8 cellular contexts compared by ENCODE assay signal in the genomic region with DNA sequence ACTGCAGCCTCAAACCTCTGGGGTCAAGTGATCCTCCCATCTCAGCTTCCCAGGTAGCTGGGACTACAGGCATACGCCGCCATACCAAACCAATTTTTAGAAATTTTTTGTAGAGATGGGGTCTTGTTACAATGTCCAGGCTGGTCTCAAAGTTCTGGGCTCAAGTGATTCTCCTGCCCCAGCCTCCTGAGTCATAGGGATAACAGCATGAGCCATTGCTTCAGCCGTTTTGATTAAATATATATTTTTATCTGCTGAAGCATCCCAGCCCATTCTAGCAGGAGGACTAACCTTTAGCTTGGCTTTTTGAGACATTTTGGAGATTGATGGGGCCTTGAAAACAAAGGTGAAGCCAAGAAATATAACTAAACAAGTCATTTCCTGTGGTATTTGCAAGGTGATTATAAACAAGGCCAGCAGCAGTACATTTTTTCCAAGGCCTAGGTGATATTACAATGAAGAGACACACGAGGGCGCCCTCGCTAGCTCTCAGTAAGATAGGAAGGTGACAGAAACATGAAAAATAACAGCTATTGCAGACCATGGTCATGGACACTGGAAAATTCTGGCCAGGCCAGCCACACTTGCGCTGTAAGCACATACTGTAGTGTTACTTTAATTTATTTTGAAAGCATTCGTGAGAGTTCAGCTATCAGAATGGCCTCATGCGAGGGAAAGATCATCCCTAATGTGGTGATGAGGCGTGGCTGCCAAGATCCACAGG.
DNase-seq lines count a peak whose midpoint lies in the region; ATAC-seq, FAIRE-seq and TF ChIP-seq lines count a peak whose summit lies in the region.

No MANE protein-coding gene starts in this region.

- no peak overlapping the region for H2AFZ ChIP-seq in GM12878 (ENCODE audit: control insufficient read depth, low read depth, low read length)

- TF ChIP-seq RAD21 in GM12878 (IDR thresholded peaks at IDR 0.05; ENCODE audit: insufficient read depth, low read depth, low read length), result peak; percentile 90

- DNase-seq in AML-193 (lab: John Stamatoyannopoulos, UW), result peak; percentile 65 to 77
- peak; percentile 70 to 78 for DNase-seq in NCI-H2081 (lab: John Stamatoyannopoulos, UW)
- peak; percentile 35 for DNase-seq in GM12878 (ENCODE audit: low read depth, low spot score)
- DNase-seq in stimulated activated CD4-positive, alpha-beta T cell treated with anti-CD3 and anti-CD28 coated beads, Interleukin-1b, Interleukin-23, amount 100 ng/mL, for 24 hours (ENCODE audit: low read depth in 4 of 4, low spot score in 1 of 4), result peak; percentile 26 to 42 (median 34)

- in situ Hi-C loops in GM12878 (cut with MboI), result loop anchor here (5.0 kb wide), 2 partner anchors 110 to 245 kb away; no protein-coding TSS in a partner anchor

- H3K27me3 ChIP-seq in GM12878 (replicated peaks in 1 of 2; ENCODE audit: control insufficient read depth in 2 of 2, insufficient read depth in 2 of 2, low read length in 1 of 2), result no peaks in the 10 kb centered on the region

- H3K27ac ChIP-seq in GM12878 (ENCODE audit: control insufficient read depth, insufficient read depth), result no peak overlapping the region; the same call in 1 of the 2 replicates

- WGBS in GM12878 (ENCODE audit: insufficient coverage, insufficient replicate concordance, low lambda C conversion rate, missing lambda C conversion rate), result 56% methylated on average over 10 of the region's 10 CpGs

- no TSS peak for BruUV-seq in GM12878 (replicated peaks; lab: Mats Ljungman, UMichigan)

- no peak for TF ChIP-seq POLR2A in GM12878 (IDR thresholded peaks at IDR 0.05; ENCODE audit: low read depth, low read length)

- RAD21 ChIA-PET in GM12878 (lab: Charles Lee; ENCODE audit: unreplicated experiment), result interaction anchor here (0.6 to 7.8 kb wide), 24 partner anchors 8 to 278 kb away, joined by 3 to 119 read pairs (median 4); partner anchors contain the start of genes CCDC88C, DGLUCY and RPS6KA5

- no peak overlapping the region for H3K4me3 ChIP-seq in GM12878

- no peaks in the 10 kb centered on the region for H3K79me2 ChIP-seq in GM12878 (ENCODE audit: control insufficient read depth, insufficient read depth, low read length)

- ATAC-seq in GM21529 (IDR thresholded peaks at IDR 0.05; ENCODE audit: unreplicated experiment), result peak; percentile 51
- ATAC-seq in GM12878, result peak; percentile 87
- ATAC-seq in HG03442 (IDR thresholded peaks at IDR 0.05; ENCODE audit: unreplicated experiment), result no peak

- H3K4me2 ChIP-seq in GM12878 (ENCODE audit: control insufficient read depth, insufficient read depth), result no peak overlapping the region

- TF ChIP-seq CTCF in GM12878 (IDR thresholded peaks at IDR 0.05 in 2 of 3, conservative IDR thresholded peaks at IDR 0.05 in 1 of 3; ENCODE audit: control insufficient read depth in 2 of 3, extremely low read depth in 1 of 3, insufficient read depth in 1 of 3, low read depth in 3 of 3, low read length in 3 of 3), result peak; percentile 77 to 88 (median 84)

- SMC1A ChIA-PET in GM12878 (lab: Charles Lee; ENCODE audit: uncharacterized antibody, unreplicated experiment), result interaction anchor here (0.6 to 8.5 kb wide), 33 partner anchors 9 to 312 kb away, joined by 3 to 183 read pairs (median 4); partner anchors contain the start of gene GPR68

- H3K36me3 ChIP-seq in GM12878 (ENCODE audit: control insufficient read depth in 2 of 2, insufficient read depth in 2 of 2, low read length in 1 of 2), result peaks cover 8 to 21% of the 10 kb centered on the region in 2 experiments

- FAIRE-seq in TTC549 (lab: Jason Lieb, UNC), result peak; percentile 56
- FAIRE-seq in GM12878 (lab: Jason Lieb, UNC), result peak; percentile 91
- peak; percentile 45 for FAIRE-seq in islet of Langerhans (lab: Jason Lieb, UNC)

- CTCF ChIA-PET in GM12878 (lab: Yijun Ruan, JAX), result interaction anchor here (0.8 to 11.8 kb wide), 43 partner anchors 8 to 469 kb away, joined by 3 to 333 read pairs (median 5); partner anchors contain the start of gene RPS6KA5

- intact Hi-C loops in GM12878 (cut with micrococcal nuclease; ENCODE audit: unreplicated experiment), result loop anchor here (1.0 to 2.0 kb wide), 2 partner anchors 109 to 242 kb away; no protein-coding TSS in a partner anchor

- no peaks in the 10 kb centered on the region for H3K9me3 ChIP-seq in GM12878 (replicated peaks; ENCODE audit: control insufficient read depth, insufficient read depth, low read length)

- POLR2A ChIA-PET in GM12878 (lab: Charles Lee), result interaction anchor here (0.6 to 1.5 kb wide), 3 partner anchors 73 to 110 kb away, joined by 3 to 5 read pairs (median 4); no protein-coding TSS in a partner anchor

- no peaks in the 10 kb centered on the region for H4K20me1 ChIP-seq in GM12878 (ENCODE audit: control insufficient read depth, insufficient read depth)

- H3K4me1 ChIP-seq in GM12878 (ENCODE audit: control insufficient read depth, insufficient read depth, low read length), result no peaks in the 10 kb centered on the region

- H3K9ac ChIP-seq in GM12878 (ENCODE audit: control insufficient read depth, insufficient read depth, low read length), result no peak overlapping the region

- no peak for TF ChIP-seq EP300 in GM12878 (IDR thresholded peaks at IDR 0.05; ENCODE audit: borderline replicate concordance in 1 of 2, control insufficient read depth in 1 of 2, low read depth in 2 of 2, low read length in 2 of 2)

TF ChIP-seq in GM12878, 131 proteins besides CTCF, POLR2A, EP300 and RAD21:
- peak; percentile 42; the same call in 1 of the 2 replicates for TF ChIP-seq SMARCA5 (IDR thresholded peaks at IDR 0.05)
- TF ChIP-seq ESRRA (IDR thresholded peaks at IDR 0.05; ENCODE audit: low read length), result no peak
- no peak for TF ChIP-seq IKZF1 (conservative IDR thresholded peaks at IDR 0.05)
- TF ChIP-seq MTA3 (IDR thresholded peaks at IDR 0.05; ENCODE audit: borderline replicate concordance, low read length), result no peak
- TF ChIP-seq RCOR1 (conservative IDR thresholded peaks at IDR 0.05; ENCODE audit: low read depth, low read length), result no peak
- TF ChIP-seq YY1 (IDR thresholded peaks at IDR 0.05; ENCODE audit: low read depth, low read length), result 0 out of 2 replicates have a peak, but pooled peaks have one; percentile 46
- TF ChIP-seq SMC3 (IDR thresholded peaks at IDR 0.05; ENCODE audit: borderline replicate concordance, low read length), result peak; percentile 83
- 0 out of 3 replicates have a peak, but pooled peaks have one; percentile 22 for TF ChIP-seq POU2F2 (IDR thresholded peaks at IDR 0.05; ENCODE audit: borderline replicate concordance, low read depth, low read length)
- TF ChIP-seq, protein P1, sequence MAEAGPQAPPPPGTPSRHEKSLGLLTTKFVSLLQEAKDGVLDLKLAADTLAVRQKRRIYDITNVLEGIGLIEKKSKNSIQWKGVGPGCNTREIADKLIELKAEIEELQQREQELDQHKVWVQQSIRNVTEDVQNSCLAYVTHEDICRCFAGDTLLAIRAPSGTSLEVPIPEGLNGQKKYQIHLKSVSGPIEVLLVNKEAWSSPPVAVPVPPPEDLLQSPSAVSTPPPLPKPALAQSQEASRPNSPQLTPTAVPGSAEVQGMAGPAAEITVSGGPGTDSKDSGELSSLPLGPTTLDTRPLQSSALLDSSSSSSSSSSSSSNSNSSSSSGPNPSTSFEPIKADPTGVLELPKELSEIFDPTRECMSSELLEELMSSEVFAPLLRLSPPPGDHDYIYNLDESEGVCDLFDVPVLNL (IDR thresholded peaks at IDR 0.05; ENCODE audit: low read depth, low read length), result no peak
- TF ChIP-seq RUNX3 (IDR thresholded peaks at IDR 0.05; ENCODE audit: low read length), result peak; percentile 14; the same call in 1 of the 2 replicates
- TF ChIP-seq REST (IDR thresholded peaks at IDR 0.05; ENCODE audit: low read depth, low read length), result no peak
